ENCODE assay signal across 7 cellular contexts in genomic region chr14:92813201-92813600, GRCh38.
"Had no signal": no experiment of that assay in that cellular context is flagged by ENCODE, and none has a peak within 500 bp of the region (broad histone marks: within the 10 kb centered on the region; RNA-seq: fewer than 3 reads in every experiment).

No MANE protein-coding gene starts in this region.

- H3K27me3 Mint-ChIP-seq: IgD-negative memory B cell had no signal

- H3K9ac ChIP-seq: GM23248 had no signal

- H3K27ac ChIP-seq: GM23248 had no signal

- H3K9me3 Mint-ChIP-seq: IgD-negative memory B cell had no signal

- H2AFZ ChIP-seq: GM23248 had no signal

- H3K4me3 ChIP-seq: GM23248, HAP-1 had no signal

- H3K4me3 Mint-ChIP-seq: IgD-negative memory B cell had no signal

- DNase-seq: GM23248, GOT3, H7, KBM-7 had no signal

- H3K27ac Mint-ChIP-seq: IgD-negative memory B cell had no signal

- H3K4me1 Mint-ChIP-seq: IgD-negative memory B cell had no signal

- H3K4me1 ChIP-seq: HAP-1 had no signal

- FAIRE-seq: HTR-8/SVneo had no signal

- H3K9me3 ChIP-seq: HAP-1 had no signal
